8 cellular contexts compared by ENCODE assay signal in the genomic region with DNA sequence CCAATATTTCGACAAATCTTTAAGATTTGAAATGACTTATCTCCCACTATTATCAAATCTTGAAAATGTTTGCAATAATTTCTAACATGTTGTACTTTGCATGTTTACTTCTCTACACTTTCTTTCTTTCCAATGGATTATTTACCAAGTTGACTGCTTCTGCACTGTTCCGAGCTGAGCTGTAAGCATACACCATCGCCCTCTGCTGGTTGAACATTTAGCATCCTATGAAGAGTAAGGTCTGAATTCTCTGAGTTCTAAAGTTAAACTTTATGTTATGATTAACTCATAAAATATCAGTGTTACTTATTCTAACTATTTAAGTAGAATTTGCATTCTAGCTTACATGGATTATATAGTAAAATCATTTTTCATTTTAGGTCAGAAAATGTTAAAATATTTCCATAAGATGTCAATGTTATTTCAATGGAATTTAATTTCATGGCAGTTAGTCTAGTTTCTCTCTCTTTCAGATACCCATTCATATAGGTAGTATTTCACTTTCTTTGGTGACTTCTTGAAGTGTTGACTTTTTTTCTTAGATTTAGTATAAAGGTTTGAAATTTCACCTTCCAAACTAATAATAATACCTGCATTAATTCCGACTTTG.
A peak's percentile ranks its signal among the peaks of the same experiment; 100 is the strongest.
DNase-seq lines count a peak whose midpoint lies in the region; ATAC-seq and TF ChIP-seq lines count a peak whose summit lies in the region.

No MANE protein-coding gene starts in this region.

- no peaks in the 10 kb centered on the region for H3K27me3 ChIP-seq in spleen (replicated peaks in 1 of 7)

- H3K4me3 ChIP-seq in choroid plexus epithelial cell (ENCODE audit: low read depth, low read length) (no peak overlapping the region), mucosa of descending colon (no peak overlapping the region), spleen (no peak overlapping the region)

- H3K4me1 ChIP-seq in mucosa of descending colon (ENCODE audit: low read depth) (no peaks in the 10 kb centered on the region), spleen (no peaks in the 10 kb centered on the region)

- no peak overlapping the region for H3K27ac ChIP-seq in spleen

- H3K9me3 ChIP-seq in mucosa of descending colon (no peaks in the 10 kb centered on the region), spleen (peaks cover 0 to 4% (median 0%) of the 10 kb centered on the region in 8 donors)

- 45 to 61% (median 56%) methylated on average over 4 of the region's 4 CpGs for WGBS in spleen, 5 donors

- no peak for TF ChIP-seq POLR2A in spleen (IDR thresholded peaks at IDR 0.05)

- intact Hi-C loops in mucosa of descending colon (cut with DNase I, micrococcal nuclease): no loop called here
- intact Hi-C loops in spleen (cut with DNase I; ENCODE audit: low total_unique reads): no loop called here

- H3K36me3 ChIP-seq in mucosa of descending colon (ENCODE audit: low read depth): no peaks in the 10 kb centered on the region
- no peaks in the 10 kb centered on the region for H3K36me3 ChIP-seq in spleen

- ATAC-seq in GM18502 (IDR thresholded peaks at IDR 0.05; ENCODE audit: poor library complexity, unreplicated experiment) (peak; percentile 91), HG03025 (IDR thresholded peaks at IDR 0.05; ENCODE audit: low FRiP score, unreplicated experiment) (peak; percentile 74), mucosa of descending colon (peak; percentile 46)

- peak; percentile 93 for TF ChIP-seq CTCF in choroid plexus epithelial cell (conservative IDR thresholded peaks at IDR 0.05; ENCODE audit: low read depth, low read length)
- peak; percentile 20 for TF ChIP-seq CTCF in mucosa of descending colon (IDR thresholded peaks at IDR 0.05)
- peak in 5 of 11 experiments; percentile 17 to 43 (median 39) for TF ChIP-seq CTCF in spleen (IDR thresholded peaks at IDR 0.05 in 8 of 11, conservative IDR thresholded peaks at IDR 0.05 in 3 of 11)

- DNase-seq in COLO668 (lab: John Stamatoyannopoulos, UW; ENCODE audit: unreplicated experiment): peak; percentile 22
- DNase-seq in NOMO-1 treated with DMSO at 0.1 percent for 48 hours (lab: John Stamatoyannopoulos, UW; ENCODE audit: unreplicated experiment): peak; percentile 56
- DNase-seq in choroid plexus epithelial cell (ENCODE audit: low read depth): peak; percentile 87
- DNase-seq in mucosa of descending colon: peak in 1 of 3 donors; percentile 74
- no peak for DNase-seq in spleen
- DNase-seq in central memory CD4-positive, alpha-beta T cell: no peak

Comparison
In these comparisons a context has a peak if more than half of its experiments do, and no peak if none do; other contexts are left out.
1. DNase-seq: peak in COLO668 (single experiment), NOMO-1 treated with DMSO at 0.1 percent for 48 hours (single experiment) and choroid plexus epithelial cell (single experiment); none in spleen (single experiment) and central memory CD4-positive, alpha-beta T cell (single experiment).
2. Peak in every context shown above with its lines, with median percentiles within 50 percentile points of each other: ATAC-seq.